8 cellular contexts compared by ENCODE assay signal in the genomic region with DNA sequence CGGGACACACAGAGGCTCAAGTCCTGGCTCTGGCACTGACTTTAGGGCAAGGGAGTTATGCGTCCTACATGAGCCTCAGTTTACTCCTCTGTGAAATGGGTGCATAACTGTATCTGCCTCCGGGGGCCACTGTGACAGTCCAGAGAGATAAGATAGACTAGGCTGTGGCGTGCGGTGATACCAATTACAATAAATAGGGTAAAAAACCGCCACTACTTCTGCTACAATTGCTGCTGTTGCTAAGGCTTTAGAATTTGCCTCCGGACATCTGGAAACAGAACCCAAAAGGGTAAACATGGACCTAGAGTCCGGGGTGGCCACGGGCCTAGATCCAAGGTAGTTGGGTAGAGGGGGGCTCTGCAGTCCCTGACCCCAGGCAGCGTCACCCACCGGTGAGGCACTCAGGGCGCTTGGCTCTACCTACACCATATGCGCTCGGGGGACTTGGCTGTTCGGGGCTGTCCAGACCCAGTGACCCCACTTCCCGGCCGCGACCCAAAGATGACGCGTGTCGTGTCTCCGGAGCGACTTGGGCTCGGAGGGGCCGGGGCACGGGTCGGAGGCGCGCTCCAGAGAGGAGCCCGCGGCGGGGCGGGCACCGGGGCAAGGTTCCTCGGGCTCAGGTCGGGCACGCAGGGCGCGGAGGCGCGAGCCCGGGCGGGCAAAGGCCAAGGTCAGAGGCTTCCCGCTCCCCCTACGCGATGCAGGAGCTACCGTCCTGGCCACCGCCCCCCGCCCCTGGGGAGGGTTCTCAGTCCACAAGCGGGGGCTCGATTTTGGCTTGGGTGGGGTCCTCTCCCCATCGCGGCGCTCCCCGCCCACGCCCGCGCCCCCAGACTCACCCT. TPM values are rescaled to one million over a fixed set of nuclear protein-coding genes. Genes with fewer than 3 reads are reported as not detected.
DNase-seq lines count a peak whose midpoint lies in the region; ATAC-seq and TF ChIP-seq lines count a peak whose summit lies in the region.

No MANE protein-coding gene starts in this region.

- intact Hi-C loops in ovary (cut with DNase I), result loop anchor here (5.0 to 10.0 kb wide), 5 partner anchors 36 to 871 kb away; a partner anchor contains a TSS

- peak overlapping the region; percentile 89 to 100 for H3K4me3 ChIP-seq in gastroesophageal sphincter
- H3K4me3 ChIP-seq in ovary, result peak overlapping the region; percentile 99

- 14 to 29% methylated on average over 5 to 8 of the region's 58 CpGs for WGBS in gastroesophageal sphincter (ENCODE audit: low coverage in 1 of 2), 2 donors
- WGBS in ovary, 3 donors, result 2 to 10% (median 5%) methylated on average over 19 to 58 of the region's 58 CpGs

- H3K27me3 ChIP-seq in gastroesophageal sphincter, result peaks cover 6% of the 10 kb centered on the region
- H3K27me3 ChIP-seq in ovary, result no peaks in the 10 kb centered on the region

- peak; percentile 12 for ATAC-seq in gastroesophageal sphincter
- ATAC-seq in HG02870 (IDR thresholded peaks at IDR 0.05; ENCODE audit: unreplicated experiment), result no peak

- TF ChIP-seq EP300 in gastroesophageal sphincter (IDR thresholded peaks at IDR 0.05), result no peak
- TF ChIP-seq EP300 in ovary (IDR thresholded peaks at IDR 0.05), result no peak

- H3K4me1 ChIP-seq in gastroesophageal sphincter (peaks cover 0 to 50% (median 6%) of the 10 kb centered on the region in 3 donors), ovary (ENCODE audit: insufficient read depth) (peaks cover 9% of the 10 kb centered on the region)

- H3K36me3 ChIP-seq in gastroesophageal sphincter, result no peaks in the 10 kb centered on the region
- no peaks in the 10 kb centered on the region for H3K36me3 ChIP-seq in ovary

- peak overlapping the region; percentile 77 for H3K27ac ChIP-seq in VCaP
- H3K27ac ChIP-seq in gastroesophageal sphincter, result peak overlapping the region; percentile 74 to 94 (median 88)
- peak overlapping the region; percentile 97 to 99 for H3K27ac ChIP-seq in ovary

- no peaks in the 10 kb centered on the region for H3K9me3 ChIP-seq in gastroesophageal sphincter
- no peaks in the 10 kb centered on the region for H3K9me3 ChIP-seq in ovary

- DNase-seq in stimulated activated CD4-positive, alpha-beta T cell treated with anti-CD3 and anti-CD28 coated beads, Interleukin-15, amount 100 ng/mL, for 24 hours, result peak; percentile 27
- no peak for DNase-seq in stimulated activated CD4-positive, alpha-beta T cell treated with anti-CD3 and anti-CD28 coated beads, Interleukin-1b, Interleukin-23, amount 100 ng/mL, for 48 hours
- DNase-seq in ovary (peak; percentile 53 to 81 (median 70)), middle frontal gyrus (ENCODE audit: extremely low spot score, low spot score) (no peak), cerebellar cortex (ENCODE audit: low spot score) (no peak)

- TF ChIP-seq POLR2A in gastroesophageal sphincter (IDR thresholded peaks at IDR 0.05) (no peak), ovary (IDR thresholded peaks at IDR 0.05) (no peak)

- TF ChIP-seq CTCF in VCaP (conservative IDR thresholded peaks at IDR 0.05) (no peak), gastroesophageal sphincter (IDR thresholded peaks at IDR 0.05) (no peak), ovary (IDR thresholded peaks at IDR 0.05) (no peak)

RNA-seq across cellular contexts. Expression of a gene that starts 1.0 kb away (rescaled TPM):
- total RNA-seq in gastroesophageal sphincter (10 to 100 TPM; 67.6 to 95.6 (median 81.2) TPM), ovary (100 to 1,000 TPM in 4 of 7 donors, 10 to 100 TPM in 3; 77.2 to 203 (median 113) TPM)
- 10 to 100 TPM; 30.2 to 42.2 TPM for polyA plus RNA-seq in ovary

RNA-seq across cellular contexts. Expression of a gene that starts 55.6 kb away (rescaled TPM):
- total RNA-seq in gastroesophageal sphincter (10 to 100 TPM; 21.3 to 45.2 (median 30.4) TPM), ovary (10 to 100 TPM; 16.0 to 31.6 (median 25.1) TPM)
- 10 to 100 TPM in 1 of 2 donors, 1 to 10 TPM in 1; 2.5 to 15.3 TPM for polyA plus RNA-seq in ovary

Comparison
In these comparisons a context has a peak if more than half of its experiments do, and no peak if none do; other contexts are left out.
1. DNase-seq: peak in stimulated activated CD4-positive, alpha-beta T cell treated with anti-CD3 and anti-CD28 coated beads, Interleukin-15, amount 100 ng/mL, for 24 hours (single experiment) and ovary (5 of 5); none in stimulated activated CD4-positive, alpha-beta T cell treated with anti-CD3 and anti-CD28 coated beads, Interleukin-1b, Interleukin-23, amount 100 ng/mL, for 48 hours (single experiment), middle frontal gyrus (single experiment) and cerebellar cortex (single experiment).
2. Peak in every context shown above with its lines, with median percentiles within 50 percentile points of each other: H3K27ac ChIP-seq.